Comparison of ENCODE assay signal across 21 cellular contexts in the genomic region with DNA sequence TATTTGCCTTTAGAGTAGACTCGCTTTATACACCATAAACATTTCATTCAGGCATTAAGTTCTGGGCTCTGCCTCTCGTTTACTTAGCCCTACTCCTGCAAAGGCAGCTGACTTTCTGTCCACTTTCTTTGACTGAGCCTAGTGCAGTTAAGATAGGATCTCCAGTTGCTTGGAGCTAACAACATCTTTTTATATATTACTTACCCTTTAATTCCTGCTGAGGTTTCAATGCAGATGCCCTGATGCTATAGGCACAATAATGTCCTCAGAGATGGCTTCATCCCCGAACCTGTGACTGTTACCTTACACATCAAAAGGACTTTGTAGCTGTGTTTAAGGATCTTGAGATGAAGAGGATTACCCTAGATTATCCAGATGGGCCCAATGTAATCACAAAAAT.
"Had no signal": no experiment of that assay in that cellular context is flagged by ENCODE, and none has a peak within 500 bp of the region (broad histone marks: within the 10 kb centered on the region; RNA-seq: fewer than 3 reads in every experiment).

No MANE protein-coding gene starts in this region.

- ATAC-seq: activated T-helper 17 cell treated with anti-CD3 and anti-CD28 coated beads, Interleukin-2, amount 50 U/mL, for 72 hours; HepG2; T-helper 17 cell had no signal

- DNase-seq: activated CD4-positive, alpha-beta memory T cell treated with anti-CD3 and anti-CD28 coated beads for 36 hours; activated CD4-positive, alpha-beta T cell treated with anti-CD3 and anti-CD28 coated beads, Interleukin-2, amount 10 ng/mL, durations not matched to agents 7 days and 5 days; activated CD4-positive, CD25-positive, alpha-beta regulatory T cell; activated CD8-positive, alpha-beta memory T cell treated with anti-CD3 and anti-CD28 coated beads for 24 hours; activated gamma-delta T cell; activated naive CD4-positive, alpha-beta T cell treated with anti-CD3 and anti-CD28 coated beads, Interleukin-2, amount 10 ng/mL, durations not matched to agents 7 days and 5 days; activated naive CD8-positive, alpha-beta T cell treated with anti-CD3 and anti-CD28 coated beads for 36 hours; activated T-cell treated with anti-CD3 and anti-CD28 coated beads for 4 hours; activated T-cell treated with anti-CD3 and anti-CD28 coated beads, Interleukin-2, amount 50 U/mL, for 48 hours; Karpas-422; MM.1S; NCI-H1105; NCI-H1436; NCI-H1694 treated with DMSO at 0.1 percent for 48 hours; NCI-H774; NK-92 treated with Interleukin-12 subunit alpha and Interleukin-12 subunit beta, amount 100 ng/mL, for 24 hours; SHP77 treated with DMSO at 0.1 percent for 48 hours; T-helper 17 cell; T1000 had no signal
